21 cellular contexts compared by ENCODE assay signal in the genomic region with DNA sequence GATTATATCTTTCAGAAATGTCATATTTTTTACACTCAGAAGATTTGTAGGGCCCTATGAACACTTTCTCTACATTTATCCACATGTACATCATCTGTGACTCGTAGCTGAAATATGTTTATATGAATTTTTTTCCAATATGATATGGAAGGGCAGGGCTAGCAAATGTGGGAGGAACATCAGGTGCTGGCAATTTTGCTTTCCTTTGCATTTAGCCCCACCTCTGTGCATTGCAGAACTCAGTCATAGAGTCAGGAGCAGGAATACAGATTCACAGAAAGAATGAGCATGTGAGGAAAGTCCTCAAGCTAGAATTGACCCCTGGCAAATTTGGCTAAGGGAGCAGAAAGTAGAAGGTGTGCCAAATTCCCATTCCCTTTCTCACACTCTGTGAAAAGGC.
DNase-seq lines count a peak whose midpoint lies in the region; ATAC-seq, FAIRE-seq and TF ChIP-seq lines count a peak whose summit lies in the region.
"Had no signal": no experiment of that assay in that cellular context is flagged by ENCODE, and none has a peak within 500 bp of the region (broad histone marks: within the 10 kb centered on the region; RNA-seq: fewer than 3 reads in every experiment).

No MANE protein-coding gene starts in this region.

- no peaks in the 10 kb centered on the region for H3K9me3 ChIP-seq in mammary epithelial cell (replicated peaks; ENCODE audit: insufficient read depth, low read length)
- no peaks in the 10 kb centered on the region for H3K9me3 ChIP-seq in keratinocyte (ENCODE audit: control insufficient read depth, low read depth, low read length)

- H3K79me2 ChIP-seq in mammary epithelial cell (ENCODE audit: insufficient read depth, low read length), result peaks cover 64% of the 10 kb centered on the region
- H3K79me2 ChIP-seq in keratinocyte (ENCODE audit: control insufficient read depth, insufficient read depth, low read length), result peaks cover 9% of the 10 kb centered on the region

- no peaks in the 10 kb centered on the region for H4K20me1 ChIP-seq in mammary epithelial cell (ENCODE audit: insufficient read depth, low read length)
- no peaks in the 10 kb centered on the region for H4K20me1 ChIP-seq in keratinocyte (ENCODE audit: control insufficient read depth, extremely low read depth, insufficient read depth, low read length)

- ATAC-seq in HG03520 (IDR thresholded peaks at IDR 0.05; ENCODE audit: unreplicated experiment), result no peak
- ATAC-seq: GM23338, HepG2, Panc1 had no signal

- intact Hi-C loops in mammary epithelial cell (cut with micrococcal nuclease), result loop anchor here (2.0 kb wide), 1 partner anchor 20 kb away; no protein-coding TSS in a partner anchor

- TF ChIP-seq CTCF in mammary epithelial cell (conservative IDR thresholded peaks at IDR 0.05 in 1 of 2, IDR thresholded peaks at IDR 0.05 in 1 of 2; ENCODE audit: extremely low read depth in 1 of 2, insufficient read depth in 1 of 2, low read depth in 1 of 2, low read length in 2 of 2), result no peak
- TF ChIP-seq CTCF in keratinocyte (optimal IDR thresholded peaks at IDR 0.05 in 1 of 3, IDR thresholded peaks at IDR 0.05 in 1 of 3, conservative IDR thresholded peaks at IDR 0.05 in 1 of 3; ENCODE audit: extremely low read depth in 1 of 3, insufficient read depth in 2 of 3, low read length in 3 of 3), result no peak

- no peaks in the 10 kb centered on the region for H3K36me3 ChIP-seq in mammary epithelial cell (ENCODE audit: insufficient read depth, low read length)
- no peaks in the 10 kb centered on the region for H3K36me3 ChIP-seq in keratinocyte (ENCODE audit: control insufficient read depth in 2 of 2, extremely low read depth in 1 of 2, insufficient read depth in 2 of 2, low read length in 2 of 2)

- peak overlapping the region; percentile 49 for H3K4me2 ChIP-seq in mammary epithelial cell (ENCODE audit: insufficient read depth, low read depth, low read length)
- peak overlapping the region; percentile 50 for H3K4me2 ChIP-seq in keratinocyte (ENCODE audit: control insufficient read depth, extremely low read depth, insufficient read depth, low read depth, low read length)
- H3K4me2 ChIP-seq: GM23338, SK-N-SH had no signal

- H3K9ac ChIP-seq in mammary epithelial cell (ENCODE audit: insufficient read depth, low read length), result no peak overlapping the region
- H3K9ac ChIP-seq in keratinocyte (ENCODE audit: control insufficient read depth, extremely low read depth, insufficient read depth, low read length), result no peak overlapping the region
- H3K9ac ChIP-seq: SK-N-SH had no signal

- H3K27me3 ChIP-seq in mammary epithelial cell (ENCODE audit: insufficient read depth, low read length) (no peaks in the 10 kb centered on the region), keratinocyte (ENCODE audit: control insufficient read depth, extremely low read depth, insufficient read depth, low read length) (no peaks in the 10 kb centered on the region)

- H3K4me3 ChIP-seq in mammary epithelial cell (replicated peaks in 1 of 3; ENCODE audit: insufficient read depth in 1 of 3, low read depth in 2 of 3, low read length in 3 of 3), result no peak overlapping the region
- H3K4me3 ChIP-seq in keratinocyte (ENCODE audit: control insufficient read depth in 2 of 3, extremely low read depth in 1 of 3, insufficient read depth in 2 of 3, low read depth in 1 of 3, low read length in 3 of 3), result no peak overlapping the region
- H3K4me3 ChIP-seq: GM23338 had no signal

- H3K27ac ChIP-seq in mammary epithelial cell (ENCODE audit: insufficient read depth, low read depth, low read length), result peak overlapping the region; percentile 22
- peak overlapping the region; percentile 23 for H3K27ac ChIP-seq in keratinocyte (ENCODE audit: control insufficient read depth, insufficient read depth, low read length)

- BruUV-seq in mammary epithelial cell (replicated peaks; lab: Mats Ljungman, UMichigan), result no TSS peak

- CTCF ChIA-PET in mammary epithelial cell (lab: Charles Lee; ENCODE audit: low non-redundant PET), result interaction anchor here (0.6 kb wide), 1 partner anchor 45 kb away, joined by 4 read pairs; no protein-coding TSS in a partner anchor

- H2AFZ ChIP-seq in mammary epithelial cell (ENCODE audit: low read depth, low read length) (no peak overlapping the region), keratinocyte (ENCODE audit: control insufficient read depth, low read length) (no peak overlapping the region)
- H2AFZ ChIP-seq: GM23338 had no signal

- H3K4me1 ChIP-seq in mammary epithelial cell (ENCODE audit: insufficient read depth, low read length) (peaks cover 32% of the 10 kb centered on the region), keratinocyte (ENCODE audit: control insufficient read depth, extremely low read depth, insufficient read depth, low read length) (peaks cover 28% of the 10 kb centered on the region)

- WGBS in mammary epithelial cell (ENCODE audit: low coverage, missing lambda C conversion rate), result 18% methylated on average over 1 of the region's 1 CpG

- FAIRE-seq in keratinocyte (lab: Jason Lieb, UNC), result peak; percentile 75
- no peak for FAIRE-seq in urothelium cell line (lab: Jason Lieb, UNC)
- FAIRE-seq: HepG2 had no signal

- in situ Hi-C loops in mammary epithelial cell (cut with MboI; ENCODE audit: low sequenced_read_pairs in 2 of 2), result no loop called here

- H3K9me1 ChIP-seq in keratinocyte (ENCODE audit: control insufficient read depth, extremely low read depth, insufficient read depth, low read length), result no peaks in the 10 kb centered on the region

- dilution Hi-C loops in mammary epithelial cell (cut with HindIII; ENCODE audit: low sequenced_read_pairs) (no loop called here), keratinocyte (cut with MboI; ENCODE audit: extremely low pct_ligation_motif_present, low sequenced_read_pairs) (no loop called here)

- DNase-seq in HCEC 1CT (peak; percentile 40), NCI-H226 (peak; percentile 43), mammary epithelial cell (peak; percentile 58), keratinocyte (ENCODE audit: low read depth, low spot score) (no peak), hippocampal formation (lab: John Stamatoyannopoulos, UW) (no peak), urothelium cell line (ENCODE audit: low spot score) (no peak)
- DNase-seq: DMS153, DND-41, H9, NCI-H1105, NCI-H1930, NCI-H2107, NCI-H446, NCI-H524 treated with DMSO at 0.1 percent for 48 hours, NCI-H774, SK-N-SH, SW 1271 had no signal

Comparison
In these comparisons a context has a peak if more than half of its experiments do, and no peak if none do; other contexts are left out.
1. DNase-seq: peak in HCEC 1CT (single experiment), NCI-H226 (single experiment) and mammary epithelial cell (single experiment); none in keratinocyte (single experiment), hippocampal formation (0 of 2) and urothelium cell line (single experiment).